Comparison of ENCODE assay signal across 8 cellular contexts in genomic region chr2:216692636-216693413, GRCh38. TPM values are rescaled to one million over a fixed set of nuclear protein-coding genes. Genes with fewer than 3 reads are reported as not detected.
DNase-seq lines count a peak whose midpoint lies in the region; ATAC-seq and TF ChIP-seq lines count a peak whose summit lies in the region.

No MANE protein-coding gene starts in this region.

- H3K36me3 ChIP-seq in gastroesophageal sphincter (peaks cover 0 to 11% of the 10 kb centered on the region in 2 donors), suprapubic skin (no peaks in the 10 kb centered on the region)

- H3K4me1 Mint-ChIP-seq in IgD-negative memory B cell, result peaks cover 9 to 23% (median 13%) of the 10 kb centered on the region in 3 donors
- peaks cover 36% of the 10 kb centered on the region for H3K4me1 Mint-ChIP-seq in activated naive CD4-positive, alpha-beta T cell treated with anti-CD3 and anti-CD28 coated beads, Interleukin-2, amount 10 ng/mL, durations not matched to agents 7 days and 5 days

- H3K27ac ChIP-seq in gastroesophageal sphincter (peak overlapping the region; percentile 92 to 97 (median 92)), suprapubic skin (peak overlapping the region; percentile 91)

- H3K4me3 Mint-ChIP-seq in IgD-negative memory B cell, result peak overlapping the region; percentile 67 to 86 (median 74)
- peak overlapping the region; percentile 66 for H3K4me3 Mint-ChIP-seq in activated naive CD4-positive, alpha-beta T cell treated with anti-CD3 and anti-CD28 coated beads, Interleukin-2, amount 10 ng/mL, durations not matched to agents 7 days and 5 days

- peak; percentile 41 for ATAC-seq in gastroesophageal sphincter
- ATAC-seq in HG03460 (IDR thresholded peaks at IDR 0.05; ENCODE audit: unreplicated experiment), result no peak

- no peak for TF ChIP-seq EP300 in gastroesophageal sphincter (IDR thresholded peaks at IDR 0.05)
- no peak for TF ChIP-seq EP300 in suprapubic skin (IDR thresholded peaks at IDR 0.05)

- H3K9me3 Mint-ChIP-seq in IgD-negative memory B cell, result no peaks in the 10 kb centered on the region
- no peaks in the 10 kb centered on the region for H3K9me3 Mint-ChIP-seq in activated naive CD4-positive, alpha-beta T cell treated with anti-CD3 and anti-CD28 coated beads, Interleukin-2, amount 10 ng/mL, durations not matched to agents 7 days and 5 days

- H3K4me3 ChIP-seq in gastroesophageal sphincter, result peak overlapping the region; percentile 46 to 82
- H3K4me3 ChIP-seq in suprapubic skin, result peak overlapping the region; percentile 73

- H3K27ac Mint-ChIP-seq in IgD-negative memory B cell, result peak overlapping the region in 2 of 3 donors; percentile 53 to 71
- no peak overlapping the region for H3K27ac Mint-ChIP-seq in activated naive CD4-positive, alpha-beta T cell treated with anti-CD3 and anti-CD28 coated beads, Interleukin-2, amount 10 ng/mL, durations not matched to agents 7 days and 5 days

- peaks cover 11% of the 10 kb centered on the region for H3K27me3 ChIP-seq in gastroesophageal sphincter
- H3K27me3 ChIP-seq in suprapubic skin, result peaks cover 15% of the 10 kb centered on the region

- H3K36me3 Mint-ChIP-seq in IgD-negative memory B cell, result no peaks in the 10 kb centered on the region
- H3K36me3 Mint-ChIP-seq in activated naive CD4-positive, alpha-beta T cell treated with anti-CD3 and anti-CD28 coated beads, Interleukin-2, amount 10 ng/mL, durations not matched to agents 7 days and 5 days, result no peaks in the 10 kb centered on the region

- H3K27me3 Mint-ChIP-seq in IgD-negative memory B cell, result peaks cover 66% of the 10 kb centered on the region
- peaks cover 1% of the 10 kb centered on the region for H3K27me3 Mint-ChIP-seq in activated naive CD4-positive, alpha-beta T cell treated with anti-CD3 and anti-CD28 coated beads, Interleukin-2, amount 10 ng/mL, durations not matched to agents 7 days and 5 days

- TF ChIP-seq POLR2A in gastroesophageal sphincter (IDR thresholded peaks at IDR 0.05), result no peak
- no peak for TF ChIP-seq POLR2A in suprapubic skin (IDR thresholded peaks at IDR 0.05)

- DNase-seq in DMS79 (lab: John Stamatoyannopoulos, UW) (peak; percentile 81), RKO (ENCODE audit: low spot score) (peak; percentile 50), nucleus accumbens (lab: John Stamatoyannopoulos, UW) (peak in 46 of 56 donors; percentile 10 to 89 (median 52)), suprapubic skin (ENCODE audit: low spot score in 2 of 2) (peak; percentile 90 to 91)
- peak; percentile 77 for DNase-seq in activated naive CD4-positive, alpha-beta T cell treated with anti-CD3 and anti-CD28 coated beads, Interleukin-2, amount 10 ng/mL, durations not matched to agents 7 days and 5 days

- H3K4me1 ChIP-seq in gastroesophageal sphincter, result peaks cover 5 to 83% (median 30%) of the 10 kb centered on the region in 3 donors
- peaks cover 88% of the 10 kb centered on the region for H3K4me1 ChIP-seq in suprapubic skin

- TF ChIP-seq CTCF in gastroesophageal sphincter (IDR thresholded peaks at IDR 0.05), result no peak
- no peak for TF ChIP-seq CTCF in suprapubic skin (IDR thresholded peaks at IDR 0.05)

- H3K9me3 ChIP-seq in gastroesophageal sphincter, result no peaks in the 10 kb centered on the region
- H3K9me3 ChIP-seq in suprapubic skin, result no peaks in the 10 kb centered on the region

- WGBS in gastroesophageal sphincter (ENCODE audit: low coverage in 1 of 2), 2 donors, result 0 to 1% methylated on average over 9 to 21 of the region's 28 CpGs
- WGBS in suprapubic skin, result 0% methylated on average over 28 of the region's 28 CpGs

- CTCF ChIA-PET in activated naive CD4-positive, alpha-beta T cell treated with anti-CD3 and anti-CD28 coated beads, Interleukin-2, amount 10 ng/mL, durations not matched to agents 7 days and 5 days (lab: Charles Lee), result interaction anchor here (1.2 to 1.3 kb wide), 3 partner anchors 165 to 1097 kb away, joined by 3 to 5 read pairs (median 3); no protein-coding TSS in a partner anchor

RNA-seq across cellular contexts. Expression of gene IGFBP5, which starts 2.5 kb away (rescaled TPM):
- polyA plus RNA-seq in IgD-negative memory B cell, result not detected
- 1,000 to 10,000 TPM in 1 of 4 donors, 100 to 1,000 TPM in 3; 313 to 1,402 (median 682) TPM for total RNA-seq in gastroesophageal sphincter
- total RNA-seq in suprapubic skin, result 100 to 1,000 TPM in 3 of 4 donors, 10 to 100 TPM in 1; 79.1 to 424 (median 163) TPM

RNA-seq across cellular contexts. Expression of gene IGFBP2, which starts 59.6 kb away (rescaled TPM):
- polyA plus RNA-seq in IgD-negative memory B cell, result not detected
- total RNA-seq in gastroesophageal sphincter (100 to 1,000 TPM; 137 to 449 (median 301) TPM), suprapubic skin (10 to 100 TPM in 3 of 4 donors, 1 to 10 TPM in 1; 7.5 to 28.3 (median 18.7) TPM)

Comparison
In these comparisons a context has a peak if more than half of its experiments do, and no peak if none do; other contexts are left out.
1. RNA of gene IGFBP2, which starts 59.6 kb away (total RNA-seq): 137 to 449 TPM in gastroesophageal sphincter; 7.5 to 28.3 TPM in suprapubic skin; every median in the first group is over 4 times any median in the second.
2. Peak in every context shown above with its lines, with median percentiles within 50 percentile points of each other: DNase-seq.